Comparison of ENCODE assay signal across 33 cellular contexts in genomic region chr20:48217191-48217590, GRCh38.
"Had no signal": no experiment of that assay in that cellular context is flagged by ENCODE, and none has a peak within 500 bp of the region (broad histone marks: within the 10 kb centered on the region; RNA-seq: fewer than 3 reads in every experiment).

No MANE protein-coding gene starts in this region.

- H3K27ac ChIP-seq: esophagus squamous epithelium, hepatocyte, lower lobe of right lung, neutrophil, ovary, psoas muscle, right atrium auricular region, upper lobe of right lung had no signal

- H3K4me1 ChIP-seq: lower lobe of right lung, psoas muscle, right atrium auricular region, upper lobe of right lung had no signal

- H3K36me3 ChIP-seq: esophagus squamous epithelium, lower lobe of right lung, neutrophil, ovary, right atrium auricular region, upper lobe of right lung had no signal

- H3K27me3 ChIP-seq: esophagus squamous epithelium, hepatocyte, neutrophil, ovary, right atrium auricular region, upper lobe of right lung had no signal

- ATAC-seq: activated CD4-positive, alpha-beta T cell treated with anti-CD3 and anti-CD28 coated beads for 36 hours; activated CD8-positive, alpha-beta memory T cell treated with anti-CD3 and anti-CD28 coated beads, Interleukin-2, amount 10 ng/mL, durations not matched to agents 7 days and 5 days; activated CD8-positive, alpha-beta T cell treated with anti-CD3 and anti-CD28 coated beads, Interleukin-2, amount 10 ng/mL, durations not matched to agents 7 days and 5 days; activated naive CD8-positive, alpha-beta T cell treated with anti-CD3 and anti-CD28 coated beads, Interleukin-2, amount 50 U/mL, for 24 hours; left lobe of liver; lower lobe of right lung; natural killer cell; psoas muscle; stimulated activated memory B cell treated with anti-CD40 and anti-IgM and Interleukin-4, amounts not matched to agents 10 μg/mL and 1 μg/mL and 100 μg/mL, for 72 hours; stimulated activated naive CD8-positive, alpha-beta T cell treated with anti-CD3 and anti-CD28 coated beads, Interleukin-15, amount 100 ng/mL, for 72 hours; upper lobe of right lung had no signal

- H3K4me1 Mint-ChIP-seq: activated CD4-positive, alpha-beta T cell treated with anti-CD3 and anti-CD28 coated beads for 36 hours; activated CD8-positive, alpha-beta memory T cell treated with anti-CD3 and anti-CD28 coated beads, Interleukin-2, amount 10 ng/mL, durations not matched to agents 7 days and 5 days; activated naive CD4-positive, alpha-beta T cell treated with anti-CD3 and anti-CD28 coated beads, Interleukin-2, amount 50 U/mL, for 24 hours; activated naive CD8-positive, alpha-beta T cell treated with anti-CD3 and anti-CD28 coated beads, Interleukin-2, amount 50 U/mL, for 24 hours; central memory CD8-positive, alpha-beta T cell; natural killer cell; stimulated activated memory B cell treated with anti-CD40 and anti-IgM and Interleukin-4, amounts not matched to agents 10 μg/mL and 1 μg/mL and 100 μg/mL, for 72 hours; stimulated activated naive CD8-positive, alpha-beta T cell treated with anti-CD3 and anti-CD28 coated beads, Interleukin-15, amount 100 ng/mL, for 72 hours had no signal

- H3K9me3 Mint-ChIP-seq: activated naive CD4-positive, alpha-beta T cell treated with anti-CD3 and anti-CD28 coated beads, Interleukin-2, amount 50 U/mL, for 24 hours; activated naive CD8-positive, alpha-beta T cell treated with anti-CD3 and anti-CD28 coated beads, Interleukin-2, amount 50 U/mL, for 24 hours; activated T-helper 2 cell treated with anti-CD3 and anti-CD28 coated beads, Interferon-gamma antibody, Interleukin-2, Interleukin-4, amounts not matched to agents 10 μg/mL and 5 μg/mL and 100 μg/mL, durations not matched to agents 14 hours and 24 hours and 36 hours; central memory CD8-positive, alpha-beta T cell; dendritic cell treated with granulocyte-macrophage colony-stimulating factor and Interleukin-4, amounts not matched to agents 40 ng/mL and 50 ng/mL, for 4 days; natural killer cell; stimulated activated memory B cell treated with anti-CD40 and anti-IgM and Interleukin-4, amounts not matched to agents 10 μg/mL and 1 μg/mL and 100 μg/mL, for 72 hours; stimulated activated naive CD8-positive, alpha-beta T cell treated with anti-CD3 and anti-CD28 coated beads, Interleukin-15, amount 100 ng/mL, for 72 hours had no signal

- H2AFZ ChIP-seq: hepatocyte had no signal

- FAIRE-seq: bronchial epithelial cell, frontal cortex had no signal

- H3K4me3 ChIP-seq: esophagus squamous epithelium, hepatocyte, lower lobe of right lung, ovary, psoas muscle, right atrium auricular region, smooth muscle cell, upper lobe of right lung had no signal

- H3K79me2 ChIP-seq: hepatocyte had no signal

- H3K27me3 Mint-ChIP-seq: activated CD8-positive, alpha-beta memory T cell treated with anti-CD3 and anti-CD28 coated beads, Interleukin-2, amount 10 ng/mL, durations not matched to agents 7 days and 5 days; dendritic cell treated with granulocyte-macrophage colony-stimulating factor and Interleukin-4, amounts not matched to agents 40 ng/mL and 50 ng/mL, for 4 days had no signal

- H3K4me2 ChIP-seq: hepatocyte, smooth muscle cell had no signal

- H3K36me3 Mint-ChIP-seq: activated CD8-positive, alpha-beta memory T cell treated with anti-CD3 and anti-CD28 coated beads, Interleukin-2, amount 10 ng/mL, durations not matched to agents 7 days and 5 days; activated naive CD4-positive, alpha-beta T cell treated with anti-CD3 and anti-CD28 coated beads, Interleukin-2, amount 50 U/mL, for 24 hours; natural killer cell; stimulated activated memory B cell treated with anti-CD40 and anti-IgM and Interleukin-4, amounts not matched to agents 10 μg/mL and 1 μg/mL and 100 μg/mL, for 72 hours had no signal

- H3K27ac Mint-ChIP-seq: activated CD4-positive, alpha-beta T cell treated with anti-CD3 and anti-CD28 coated beads for 36 hours; activated CD8-positive, alpha-beta memory T cell treated with anti-CD3 and anti-CD28 coated beads, Interleukin-2, amount 10 ng/mL, durations not matched to agents 7 days and 5 days; activated CD8-positive, alpha-beta T cell treated with anti-CD3 and anti-CD28 coated beads, Interleukin-2, amount 10 ng/mL, durations not matched to agents 7 days and 5 days; activated naive CD4-positive, alpha-beta T cell treated with anti-CD3 and anti-CD28 coated beads, Interleukin-2, amount 50 U/mL, for 24 hours; activated naive CD8-positive, alpha-beta T cell treated with anti-CD3 and anti-CD28 coated beads, Interleukin-2, amount 50 U/mL, for 24 hours; activated T-helper 2 cell treated with anti-CD3 and anti-CD28 coated beads, Interferon-gamma antibody, Interleukin-2, Interleukin-4, amounts not matched to agents 10 μg/mL and 5 μg/mL and 100 μg/mL, durations not matched to agents 14 hours and 24 hours and 36 hours; dendritic cell treated with granulocyte-macrophage colony-stimulating factor and Interleukin-4, amounts not matched to agents 40 ng/mL and 50 ng/mL, for 4 days; natural killer cell; stimulated activated memory B cell treated with anti-CD40 and anti-IgM and Interleukin-4, amounts not matched to agents 10 μg/mL and 1 μg/mL and 100 μg/mL, for 72 hours; stimulated activated naive CD8-positive, alpha-beta T cell treated with anti-CD3 and anti-CD28 coated beads, Interleukin-15, amount 100 ng/mL, for 72 hours had no signal

- H3K4me3 Mint-ChIP-seq: activated CD4-positive, alpha-beta T cell treated with anti-CD3 and anti-CD28 coated beads for 36 hours; activated CD8-positive, alpha-beta memory T cell treated with anti-CD3 and anti-CD28 coated beads, Interleukin-2, amount 10 ng/mL, durations not matched to agents 7 days and 5 days; activated CD8-positive, alpha-beta T cell treated with anti-CD3 and anti-CD28 coated beads, Interleukin-2, amount 10 ng/mL, durations not matched to agents 7 days and 5 days; activated naive CD4-positive, alpha-beta T cell treated with anti-CD3 and anti-CD28 coated beads, Interleukin-2, amount 50 U/mL, for 24 hours; activated naive CD8-positive, alpha-beta T cell treated with anti-CD3 and anti-CD28 coated beads, Interleukin-2, amount 50 U/mL, for 24 hours; central memory CD8-positive, alpha-beta T cell; dendritic cell treated with granulocyte-macrophage colony-stimulating factor and Interleukin-4, amounts not matched to agents 40 ng/mL and 50 ng/mL, for 4 days; natural killer cell; stimulated activated memory B cell treated with anti-CD40 and anti-IgM and Interleukin-4, amounts not matched to agents 10 μg/mL and 1 μg/mL and 100 μg/mL, for 72 hours; stimulated activated naive CD8-positive, alpha-beta T cell treated with anti-CD3 and anti-CD28 coated beads, Interleukin-15, amount 100 ng/mL, for 72 hours had no signal

- H3K9me3 ChIP-seq: esophagus squamous epithelium, lower lobe of right lung, neutrophil, ovary, psoas muscle, right atrium auricular region, upper lobe of right lung had no signal

- DNase-seq: activated CD4-positive, alpha-beta T cell treated with anti-CD3 and anti-CD28 coated beads for 36 hours; activated CD4-positive, CD25-positive, alpha-beta regulatory T cell; activated CD8-positive, alpha-beta memory T cell treated with anti-CD3 and anti-CD28 coated beads, Interleukin-2, amount 10 ng/mL, durations not matched to agents 7 days and 5 days; activated CD8-positive, alpha-beta T cell treated with anti-CD3 and anti-CD28 coated beads, Interleukin-2, amount 10 ng/mL, durations not matched to agents 7 days and 5 days; activated naive CD8-positive, alpha-beta T cell treated with anti-CD3 and anti-CD28 coated beads, Interleukin-2, amount 50 U/mL, for 24 hours; activated T-cell treated with anti-CD3 and anti-CD28 coated beads, Interleukin-2, amount 50 U/mL, for 48 hours; amygdala; esophagus squamous epithelium; glutamatergic neuron; islet precursor cell; lower lobe of right lung; mesenchymal stem cell; natural killer cell; ovary; psoas muscle; stimulated activated CD4-positive, alpha-beta T cell treated with anti-CD3 and anti-CD28 coated beads, Interleukin-1b, Interleukin-23, amount 100 ng/mL, for 48 hours; stimulated activated CD4-positive, alpha-beta T cell treated with anti-CD3 and anti-CD28 coated beads, Interleukin-4, amount 100 ng/mL, for 4 hours; stimulated activated CD8-positive, alpha-beta memory T cell treated with anti-CD3 and anti-CD28 coated beads, Interleukin-4, amount 100 ng/mL, for 48 hours; stimulated activated naive CD8-positive, alpha-beta T cell treated with anti-CD3 and anti-CD28 coated beads, Interleukin-15, amount 100 ng/mL, for 72 hours; substantia nigra; upper lobe of right lung had no signal
